Comparison of ENCODE assay signal across 11 cellular contexts in genomic region chr3:46090161-46090591, GRCh38.
A peak's percentile ranks its signal among the peaks of the same experiment; 100 is the strongest.
DNase-seq lines count a peak whose midpoint lies in the region; ATAC-seq and TF ChIP-seq lines count a peak whose summit lies in the region.
"Had no signal": no experiment of that assay in that cellular context is flagged by ENCODE, and none has a peak within 500 bp of the region (broad histone marks: within the 10 kb centered on the region; RNA-seq: fewer than 3 reads in every experiment).

No MANE protein-coding gene starts in this region.

- H3K36me3 ChIP-seq in ACC112 (ENCODE audit: insufficient read depth, low read length) (no peaks in the 10 kb centered on the region), PC-3 (ENCODE audit: low read depth, low read length) (no peaks in the 10 kb centered on the region)

- H3F3A ChIP-seq in PC-3 (ENCODE audit: low read length, unreplicated experiment) = no peaks in the 10 kb centered on the region

- no peak for TF ChIP-seq CTCF in PC-3 (conservative IDR thresholded peaks at IDR 0.05; ENCODE audit: low read depth, low read length)

- H3K4me2 ChIP-seq in PC-3 (ENCODE audit: low read length) = no peak overlapping the region
- H3K4me2 ChIP-seq: GM23338 had no signal

- H3K27ac ChIP-seq in ACC112 (ENCODE audit: low read depth, low read length) (peak overlapping the region; percentile 75), PC-3 (ENCODE audit: low read length) (peak overlapping the region; percentile 85)

- peak; percentile 32 for ATAC-seq in GM18858 (IDR thresholded peaks at IDR 0.05; ENCODE audit: unreplicated experiment)
- peak; percentile 57 for ATAC-seq in PC-3
- no peak for ATAC-seq in HG03378 (IDR thresholded peaks at IDR 0.05; ENCODE audit: unreplicated experiment)
- ATAC-seq: GM23338 had no signal

- H3K4me3 ChIP-seq in ACC112 (ENCODE audit: low read depth, low read length) = no peak overlapping the region
- no peak overlapping the region for H3K4me3 ChIP-seq in PC-3 (ENCODE audit: low read length)
- H3K4me3 ChIP-seq: GM23338 had no signal

- DNase-seq in PC-3 (peak; percentile 72), kidney tubule cell (ENCODE audit: low spot score) (peak; percentile 80), cerebellum (ENCODE audit: low spot score) (no peak), NCI-H1417 (lab: John Stamatoyannopoulos, UW) (no peak), NCI-H1105 treated with DMSO at 0.1 percent for 48 hours (lab: John Stamatoyannopoulos, UW) (no peak)
- DNase-seq: NCI-H1930, SHP77 had no signal

- no TSS peak for BruUV-seq in PC-3 (replicated peaks; lab: Mats Ljungman, UMichigan)

- H3K79me2 ChIP-seq in ACC112 (ENCODE audit: control insufficient read depth, insufficient read depth, low read length, unreplicated experiment) = no peaks in the 10 kb centered on the region
- H3K79me2 ChIP-seq in PC-3 (ENCODE audit: low read length) = no peaks in the 10 kb centered on the region

- POLR2A ChIA-PET in PC-3 (lab: Charles Lee; ENCODE audit: unreplicated experiment) = no interaction called here

- peak overlapping the region; percentile 51; the same call in 1 of the 2 replicates for H3K9ac ChIP-seq in PC-3 (ENCODE audit: low read length)

- H2AFZ ChIP-seq in ACC112 (ENCODE audit: low read length, unreplicated experiment) = no peak overlapping the region
- no peak overlapping the region for H2AFZ ChIP-seq in PC-3 (ENCODE audit: low read length)
- H2AFZ ChIP-seq: GM23338 had no signal

- H3K27me3 ChIP-seq in ACC112 (ENCODE audit: insufficient read depth, low read length) (no peaks in the 10 kb centered on the region), PC-3 (ENCODE audit: low read length) (no peaks in the 10 kb centered on the region)

- CTCF ChIA-PET in PC-3 (lab: Charles Lee) = no interaction called here

- no peaks in the 10 kb centered on the region for H3K9me3 ChIP-seq in PC-3 (ENCODE audit: low read length)

- H3K9me2 ChIP-seq in PC-3 (replicated peaks; ENCODE audit: low read length) = no peaks in the 10 kb centered on the region

- intact Hi-C loops in PC-3 (cut with micrococcal nuclease) = no loop called here

- no peaks in the 10 kb centered on the region for H4K20me1 ChIP-seq in PC-3 (ENCODE audit: low read length)

- H3K4me1 ChIP-seq in ACC112 (ENCODE audit: control insufficient read depth, insufficient read depth, low read length, unreplicated experiment) (peaks cover 22% of the 10 kb centered on the region), PC-3 (ENCODE audit: insufficient read depth, low read length) (peaks cover 21% of the 10 kb centered on the region)

Comparison
In these comparisons a context has a peak if more than half of its experiments do, and no peak if none do; other contexts are left out.
1. DNase-seq: peak in PC-3 (single experiment) and kidney tubule cell (single experiment); none in cerebellum (single experiment), NCI-H1417 (0 of 3) and NCI-H1105 treated with DMSO at 0.1 percent for 48 hours (single experiment).